ENCODE assay signal across 7 cellular contexts in genomic region chr18:58310517-58310916, GRCh38.
A peak's percentile ranks its signal among the peaks of the same experiment; 100 is the strongest.
DNase-seq lines count a peak whose midpoint lies in the region; ATAC-seq, FAIRE-seq and TF ChIP-seq lines count a peak whose summit lies in the region.

No MANE protein-coding gene starts in this region.

- no peak overlapping the region; the same call in 1 of the 2 replicates for H3K14ac ChIP-seq in H9 (ENCODE audit: insufficient read depth, low read length)

- peaks cover 3% of the 10 kb centered on the region for H3K9me3 Mint-ChIP-seq in stimulated activated effector memory CD8-positive, alpha-beta T cell treated with anti-CD3 and anti-CD28 coated beads, Interleukin-12 subunit alpha, Interleukin-12 subunit beta, amount 100 ng/mL, for 72 hours
- H3K9me3 Mint-ChIP-seq in H9: peaks cover 0 to 5% of the 10 kb centered on the region in 2 experiments; a peak in 1 of 5 replicates

- no peak overlapping the region for H3K4ac ChIP-seq in H9 (ENCODE audit: low read depth, low read length)

- no peak overlapping the region for H2BK5ac ChIP-seq in H9 (ENCODE audit: insufficient read length, low read length)

- no peak overlapping the region for H2BK15ac ChIP-seq in H9 (ENCODE audit: low read depth, low read length)

- H2BK20ac ChIP-seq in H9 (ENCODE audit: low read depth, low read length, poor library complexity, severe bottlenecking): no peak overlapping the region

- peak overlapping the region; percentile 72 to 86 for H3K27ac ChIP-seq in right atrium auricular region
- no peak overlapping the region for H3K27ac ChIP-seq in H9 (ENCODE audit: insufficient read length, low read depth, low read length)

- H2AFZ ChIP-seq in H9 (ENCODE audit: low read length): no peak overlapping the region

- TF ChIP-seq CTCF in right atrium auricular region (IDR thresholded peaks at IDR 0.05): no peak
- no peak for TF ChIP-seq CTCF in H9 (conservative IDR thresholded peaks at IDR 0.05)

- no peaks in the 10 kb centered on the region for H3K36me3 ChIP-seq in right atrium auricular region

- H3K79me1 ChIP-seq in H9 (ENCODE audit: insufficient read depth, low read depth, low read length, poor library complexity, severe bottlenecking): no peaks in the 10 kb centered on the region

- no peak overlapping the region for H3K56ac ChIP-seq in H9 (ENCODE audit: insufficient read length, low read depth, low read length)

- H3K4me1 Mint-ChIP-seq in stimulated activated effector memory CD8-positive, alpha-beta T cell treated with anti-CD3 and anti-CD28 coated beads, Interleukin-12 subunit alpha, Interleukin-12 subunit beta, amount 100 ng/mL, for 72 hours: peaks cover 28% of the 10 kb centered on the region
- H3K4me1 Mint-ChIP-seq in H9: peaks cover 6 to 10% of the 10 kb centered on the region in 2 experiments

- H4K5ac ChIP-seq in H9 (ENCODE audit: insufficient read length, low read depth, low read length): no peak overlapping the region

- no CpG with 5 or more reads among the region's 7 CpGs for WGBS in H9 (ENCODE audit: extremely low coverage, insufficient read length, low lambda C conversion rate)

- no peak overlapping the region for H2BK120ac ChIP-seq in H9 (ENCODE audit: low read depth, low read length, poor library complexity, severe bottlenecking)

- no peak for FAIRE-seq in H54 (lab: Jason Lieb, UNC)

- peak; percentile 22 for ATAC-seq in stimulated activated effector memory CD8-positive, alpha-beta T cell treated with anti-CD3 and anti-CD28 coated beads, Interleukin-12 subunit alpha, Interleukin-12 subunit beta, amount 100 ng/mL, for 72 hours

- no peak overlapping the region for H3K4me3 ChIP-seq in right atrium auricular region

- H4K91ac ChIP-seq in H9 (ENCODE audit: insufficient read length, low read depth, low read length): no peak overlapping the region

- no peaks in the 10 kb centered on the region for H3K27me3 Mint-ChIP-seq in H9 (ENCODE audit: low read depth)

- no peak overlapping the region for H2BK12ac ChIP-seq in H9 (ENCODE audit: insufficient read length, low read depth, low read length)

- no peak overlapping the region for H2AK5ac ChIP-seq in H9 (ENCODE audit: insufficient read length, low read length)

- H3K9ac ChIP-seq in H9 (ENCODE audit: extremely low read depth, insufficient read length, low read length): no peak overlapping the region

- H3K9me3 ChIP-seq in right atrium auricular region (peaks cover 0 to 8% of the 10 kb centered on the region in 2 donors), H9 (ENCODE audit: control insufficient read depth, low read depth, low read length) (peaks cover 2% of the 10 kb centered on the region)

- TF ChIP-seq POLR2A in H54 (IDR thresholded peaks at IDR 0.05; ENCODE audit: low read depth, low read length): no peak

- H4K20me1 ChIP-seq in H9 (ENCODE audit: control insufficient read depth, insufficient read depth, insufficient read length): no peaks in the 10 kb centered on the region

- no peak overlapping the region for H3K18ac ChIP-seq in H9 (ENCODE audit: insufficient read length, low read depth, low read length)

- DNase-seq in HK-2 (ENCODE audit: unreplicated experiment): peak; percentile 27
- peak; percentile 24 for DNase-seq in activated T-cell treated with anti-CD3 and anti-CD28 coated beads for 4 hours
- DNase-seq in right atrium auricular region (ENCODE audit: low spot score): no peak
- no peak for DNase-seq in stimulated activated effector memory CD8-positive, alpha-beta T cell treated with anti-CD3 and anti-CD28 coated beads, Interleukin-12 subunit alpha, Interleukin-12 subunit beta, amount 100 ng/mL, for 72 hours (ENCODE audit: low spot score in 2 of 2)
- no peak for DNase-seq in H9
- DNase-seq in H54 (ENCODE audit: insufficient read length, low spot score): no peak
- DNase-seq in GM19240 (ENCODE audit: insufficient read length, low spot score): no peak

- no peak overlapping the region for H4K8ac ChIP-seq in H9 (replicated peaks; ENCODE audit: insufficient read length, low read depth, low read length)

- H3K27me3 ChIP-seq in right atrium auricular region (no peaks in the 10 kb centered on the region), H9 (ENCODE audit: insufficient read depth, low read length) (no peaks in the 10 kb centered on the region)

- H3K4me2 ChIP-seq in H9 (ENCODE audit: insufficient read depth, insufficient read length, low read length): no peak overlapping the region

- peaks cover 2% of the 10 kb centered on the region; the same call in 1 of the 2 replicates for H3K79me2 ChIP-seq in H9 (ENCODE audit: insufficient read depth, low read length)

- H3T11ph ChIP-seq in H9 (ENCODE audit: low read length): no peak overlapping the region

- H3K23ac ChIP-seq in H9 (ENCODE audit: insufficient read length, low read depth, low read length): no peak overlapping the region

- H3K23me2 ChIP-seq in H9 (ENCODE audit: insufficient read length, low read depth, low read length, poor library complexity, severe bottlenecking): no peaks in the 10 kb centered on the region

- no peak overlapping the region for H3K4me3 Mint-ChIP-seq in stimulated activated effector memory CD8-positive, alpha-beta T cell treated with anti-CD3 and anti-CD28 coated beads, Interleukin-12 subunit alpha, Interleukin-12 subunit beta, amount 100 ng/mL, for 72 hours
- no peak overlapping the region for H3K4me3 Mint-ChIP-seq in H9

- no peaks in the 10 kb centered on the region for H3K36me3 Mint-ChIP-seq in stimulated activated effector memory CD8-positive, alpha-beta T cell treated with anti-CD3 and anti-CD28 coated beads, Interleukin-12 subunit alpha, Interleukin-12 subunit beta, amount 100 ng/mL, for 72 hours
- H3K36me3 Mint-ChIP-seq in H9 (ENCODE audit: insufficient read depth in 1 of 3, low read depth in 3 of 3): peaks cover 2 to 8% (median 5%) of the 10 kb centered on the region in 3 experiments; a peak in 4 of 7 replicates

- H3K4me1 ChIP-seq in right atrium auricular region: peaks cover 0 to 55% of the 10 kb centered on the region in 2 donors
- peaks cover 3% of the 10 kb centered on the region; the same call in 1 of the 2 replicates for H3K4me1 ChIP-seq in H9 (ENCODE audit: insufficient read depth, low read length)

- H3K27ac Mint-ChIP-seq in stimulated activated effector memory CD8-positive, alpha-beta T cell treated with anti-CD3 and anti-CD28 coated beads, Interleukin-12 subunit alpha, Interleukin-12 subunit beta, amount 100 ng/mL, for 72 hours: no peak overlapping the region
- no peak overlapping the region; a peak in 1 of 7 replicates for H3K27ac Mint-ChIP-seq in H9

Comparison
In these comparisons a context has a peak if more than half of its experiments do, and no peak if none do; other contexts are left out.
1. DNase-seq: peak in HK-2 (single experiment) and activated T-cell treated with anti-CD3 and anti-CD28 coated beads for 4 hours (single experiment); none in right atrium auricular region (single experiment), stimulated activated effector memory CD8-positive, alpha-beta T cell treated with anti-CD3 and anti-CD28 coated beads, Interleukin-12 subunit alpha, Interleukin-12 subunit beta, amount 100 ng/mL, for 72 hours (0 of 2), H9 (single experiment), H54 (single experiment) and GM19240 (single experiment).